ENCODE assay signal across 10 cellular contexts in the genomic region with DNA sequence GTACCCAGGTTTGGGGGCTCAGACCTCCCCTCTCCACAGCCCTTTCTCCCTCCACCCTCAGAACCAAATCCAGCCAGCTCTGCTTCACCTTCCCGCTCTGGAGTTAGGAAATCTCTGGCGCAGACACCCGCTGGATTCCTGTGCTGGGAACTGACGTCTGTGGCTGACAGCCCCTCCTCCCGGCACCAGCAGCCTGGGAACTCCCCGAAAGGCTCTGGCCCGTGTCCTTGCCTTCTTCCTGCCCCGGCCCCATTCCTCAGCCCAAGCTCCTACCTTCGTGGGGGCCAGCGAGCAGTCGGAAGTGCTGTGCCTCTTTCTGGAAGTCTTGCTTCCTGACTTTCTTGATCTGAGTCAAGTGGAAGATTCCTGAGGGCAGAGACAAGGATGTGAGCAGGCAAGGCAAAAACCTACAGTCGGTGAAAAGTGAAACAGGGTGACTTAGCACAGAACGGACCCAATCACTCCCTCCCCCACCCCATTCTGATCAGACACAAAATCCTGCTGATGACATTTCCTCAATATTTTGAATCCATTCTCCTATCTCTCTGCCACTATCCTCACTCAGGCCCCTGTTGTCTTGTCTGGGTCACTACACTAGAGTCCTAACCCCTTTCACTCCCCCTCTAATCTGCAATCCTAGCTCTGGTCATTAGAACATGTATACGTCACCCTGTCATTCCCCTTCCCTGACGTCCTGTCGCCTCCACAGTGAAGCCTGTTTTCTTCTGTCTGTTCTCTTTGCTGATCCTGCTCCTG. TPM values are rescaled to one million over a fixed set of nuclear protein-coding genes. Genes with fewer than 3 reads are reported as not detected.
DNase-seq lines count a peak whose midpoint lies in the region; ATAC-seq and TF ChIP-seq lines count a peak whose summit lies in the region.
"Had no signal": no experiment of that assay in that cellular context is flagged by ENCODE, and none has a peak within 500 bp of the region (broad histone marks: within the 10 kb centered on the region; RNA-seq: fewer than 3 reads in every experiment).

No MANE protein-coding gene starts in this region.

- CTCF ChIA-PET in OCI-LY7 (lab: Charles Lee; ENCODE audit: unreplicated experiment): no interaction called here

- H3K9me3 Mint-ChIP-seq in GM23338: no peaks in the 10 kb centered on the region; the same call in 2 of the 3 replicates
- H3K9me3 Mint-ChIP-seq: stimulated activated naive CD8-positive, alpha-beta T cell treated with anti-CD3 and anti-CD28 coated beads, Interleukin-15, Interleukin-2, amounts not matched to agents 100 ng/mL and 50 ng/mL, for 24 hours had no signal

- H3K4me2 ChIP-seq in GM23338 (peak overlapping the region; percentile 75), smooth muscle cell (peak overlapping the region; percentile 71), OCI-LY7 (ENCODE audit: low read length) (no peak overlapping the region)

- H3K4me1 Mint-ChIP-seq in GM23338: peaks cover 21% of the 10 kb centered on the region

- TF ChIP-seq CTCF in GM23338 (conservative IDR thresholded peaks at IDR 0.05; ENCODE audit: low read depth in 2 of 2): no peak
- TF ChIP-seq CTCF in smooth muscle cell (IDR thresholded peaks at IDR 0.05; ENCODE audit: borderline replicate concordance, insufficient read depth, poor library complexity, severe bottlenecking): no peak
- no peak for TF ChIP-seq CTCF in OCI-LY7 (conservative IDR thresholded peaks at IDR 0.05; ENCODE audit: low read length)

- DNase-seq in GM23338 (ENCODE audit: low spot score) (peak; percentile 73), left kidney (ENCODE audit: low read depth, low spot score) (peak; percentile 78), smooth muscle cell (lab: John Stamatoyannopoulos, UW; ENCODE audit: unreplicated experiment) (peak; percentile 31), NCI-H2081 treated with DMSO at 0.1 percent for 48 hours (lab: John Stamatoyannopoulos, UW) (no peak), OCI-LY7 (ENCODE audit: low spot score) (no peak)

- peaks cover 21% of the 10 kb centered on the region for H3K27me3 Mint-ChIP-seq in GM23338 (ENCODE audit: insufficient read depth, low read depth, poor library complexity)

- H3K9ac ChIP-seq in duodenal mucosa (ENCODE audit: low read depth in 1 of 2, low read length in 2 of 2) (peak overlapping the region in 1 of 2 donors; percentile 19), smooth muscle cell (ENCODE audit: low read depth) (peak overlapping the region; percentile 91)

- H3K9me3 ChIP-seq in duodenal mucosa (ENCODE audit: control insufficient read depth in 1 of 2, low read length in 2 of 2): no peaks in the 10 kb centered on the region
- no peaks in the 10 kb centered on the region for H3K9me3 ChIP-seq in smooth muscle cell (replicated peaks; ENCODE audit: low read depth)
- no peaks in the 10 kb centered on the region for H3K9me3 ChIP-seq in OCI-LY7 (ENCODE audit: low read length)

- H4K20me1 ChIP-seq in GM23338 (replicated peaks; ENCODE audit: insufficient read depth) (no peaks in the 10 kb centered on the region), smooth muscle cell (ENCODE audit: low read depth) (no peaks in the 10 kb centered on the region), OCI-LY7 (ENCODE audit: insufficient read depth, low read length) (no peaks in the 10 kb centered on the region)

- H3K36me3 ChIP-seq in GM23338 (ENCODE audit: insufficient read depth) (no peaks in the 10 kb centered on the region), duodenal mucosa (ENCODE audit: control insufficient read depth in 1 of 2, insufficient read depth in 2 of 2, low read length in 2 of 2) (no peaks in the 10 kb centered on the region), smooth muscle cell (ENCODE audit: low read depth) (no peaks in the 10 kb centered on the region), OCI-LY7 (ENCODE audit: insufficient read depth, low read length) (no peaks in the 10 kb centered on the region)

- H3K27ac ChIP-seq in GM23338 (ENCODE audit: low read depth) (no peak overlapping the region), duodenal mucosa (ENCODE audit: low read depth, low read length) (peak overlapping the region; percentile 64), smooth muscle cell (ENCODE audit: low read depth) (peak overlapping the region; percentile 97), OCI-LY7 (ENCODE audit: low read depth, low read length, poor library complexity, severe bottlenecking) (no peak overlapping the region)

- H2AFZ ChIP-seq in GM23338 (peak overlapping the region; percentile 96), smooth muscle cell (ENCODE audit: low read depth) (no peak overlapping the region), OCI-LY7 (ENCODE audit: low read length) (no peak overlapping the region)

- no peaks in the 10 kb centered on the region for H3K36me3 Mint-ChIP-seq in GM23338 (ENCODE audit: low read depth)

- H3K79me2 ChIP-seq in GM23338 (replicated peaks; ENCODE audit: insufficient read depth): no peaks in the 10 kb centered on the region
- H3K79me2 ChIP-seq in smooth muscle cell (ENCODE audit: low read depth): no peaks in the 10 kb centered on the region
- no peaks in the 10 kb centered on the region for H3K79me2 ChIP-seq in OCI-LY7 (ENCODE audit: insufficient read depth, low read depth, low read length)

- no peaks in the 10 kb centered on the region for H3K9me2 ChIP-seq in GM23338 (ENCODE audit: insufficient read depth)
- H3K9me2 ChIP-seq in OCI-LY7 (ENCODE audit: insufficient read depth, low read length): no peaks in the 10 kb centered on the region

- intact Hi-C loops in OCI-LY7 (cut with micrococcal nuclease; ENCODE audit: unreplicated experiment): no loop called here

- H3K27me3 ChIP-seq in GM23338 (ENCODE audit: insufficient read depth): no peaks in the 10 kb centered on the region
- no peaks in the 10 kb centered on the region for H3K27me3 ChIP-seq in duodenal mucosa (ENCODE audit: control insufficient read depth in 1 of 2, insufficient read depth in 2 of 2, low read length in 2 of 2)
- no peaks in the 10 kb centered on the region for H3K27me3 ChIP-seq in smooth muscle cell (ENCODE audit: low read depth)

- peak overlapping the region; percentile 65 for H3K4me3 Mint-ChIP-seq in GM23338
- H3K4me3 Mint-ChIP-seq: stimulated activated naive CD8-positive, alpha-beta T cell treated with anti-CD3 and anti-CD28 coated beads, Interleukin-15, Interleukin-2, amounts not matched to agents 100 ng/mL and 50 ng/mL, for 24 hours had no signal

- no peak overlapping the region for H3K27ac Mint-ChIP-seq in GM23338
- H3K27ac Mint-ChIP-seq: stimulated activated naive CD8-positive, alpha-beta T cell treated with anti-CD3 and anti-CD28 coated beads, Interleukin-15, Interleukin-2, amounts not matched to agents 100 ng/mL and 50 ng/mL, for 24 hours had no signal

- peak overlapping the region; percentile 48 for H3K4me3 ChIP-seq in GM23338
- H3K4me3 ChIP-seq in duodenal mucosa (ENCODE audit: low read depth in 1 of 2, low read length in 2 of 2): peak overlapping the region in 1 of 2 donors; percentile 11
- H3K4me3 ChIP-seq in smooth muscle cell: no peak overlapping the region
- no peak overlapping the region for H3K4me3 ChIP-seq in OCI-LY7 (ENCODE audit: low read depth, low read length, poor library complexity, severe bottlenecking)

- ATAC-seq in GM23338: peak; percentile 72
- ATAC-seq in HG02970 (IDR thresholded peaks at IDR 0.05; ENCODE audit: low FRiP score, unreplicated experiment): no peak
- no peak for ATAC-seq in HG03469 (IDR thresholded peaks at IDR 0.05; ENCODE audit: unreplicated experiment)

- no peaks in the 10 kb centered on the region for H3F3A ChIP-seq in GM23338 (replicated peaks; ENCODE audit: low read depth)
- no peaks in the 10 kb centered on the region for H3F3A ChIP-seq in smooth muscle cell (ENCODE audit: low read depth)

- BruUV-seq in OCI-LY7 (replicated peaks; lab: Mats Ljungman, UMichigan): no TSS peak

- 14% methylated on average over 16 of the region's 16 CpGs for WGBS in smooth muscle cell (ENCODE audit: low lambda C conversion rate)

- POLR2A ChIA-PET in OCI-LY7 (lab: Charles Lee): no interaction called here

- H3K4me1 ChIP-seq in GM23338 (ENCODE audit: insufficient read depth) (peaks cover 17% of the 10 kb centered on the region), duodenal mucosa (ENCODE audit: control insufficient read depth in 1 of 2, insufficient read depth in 2 of 2, low read length in 2 of 2) (peaks cover 9 to 10% of the 10 kb centered on the region in 2 donors), smooth muscle cell (ENCODE audit: low read depth) (peaks cover 8% of the 10 kb centered on the region), OCI-LY7 (ENCODE audit: insufficient read depth, low read length, poor library complexity, severe bottlenecking) (no peaks in the 10 kb centered on the region)

TF ChIP-seq in GM23338, 12 proteins besides CTCF, POLR2A, EP300 and RAD21 (continues in another document):
- TF ChIP-seq ZNF331 (CRISPR knock-in tag; IDR thresholded peaks at IDR 0.05; ENCODE audit: low read depth) (no peak), STAT1 (IDR thresholded peaks at IDR 0.05; ENCODE audit: unreplicated experiment) (no peak)

RNA-seq across cellular contexts. Expression of gene CHRDL2, which starts 34.1 kb away (rescaled TPM):
- 0.16 and 0.21 TPM in 2 replicates for total RNA-seq in GM23338 (2014; rRNA removed; shearing (Covaris generic))
- polyA plus RNA-seq in GM23338 (2016; fragmentation: Nextera tagmentation; extraction: Ambion mirVana) (0.38 TPM in 1 of 2 replicates, not detected in the other), smooth muscle cell (71.4 and 98.6 TPM in 2 replicates)
- total RNA-seq in smooth muscle cell (7.3 and 13.8 TPM in 2 replicates), OCI-LY7 (2022) (not detected in 2 replicates)
- total RNA-seq in OCI-LY7 (2014; rRNA removed; shearing (Covaris generic)): not detected in 2 replicates
- total RNA-seq: activated CD8-positive, alpha-beta memory T cell treated with anti-CD3 and anti-CD28 coated beads for 36 hours had no signal

RNA-seq across cellular contexts. Expression of gene RNF169, which starts 51.5 kb away (rescaled TPM):
- 15.1 and 16.5 TPM in 2 replicates for total RNA-seq in GM23338 (2014; rRNA removed; shearing (Covaris generic))
- polyA plus RNA-seq in GM23338 (2016; fragmentation: Nextera tagmentation; extraction: Ambion mirVana) (0.78 and 0.90 TPM in 2 replicates), smooth muscle cell (2.2 and 3.2 TPM in 2 replicates)
- total RNA-seq in smooth muscle cell (13.6 and 17.6 TPM in 2 replicates), OCI-LY7 (2022) (18.0 and 19.9 TPM in 2 replicates)
- 16.4 and 16.9 TPM in 2 replicates for total RNA-seq in OCI-LY7 (2014; rRNA removed; shearing (Covaris generic))

Comparison
In these comparisons a context has a peak if more than half of its experiments do, and no peak if none do; other contexts are left out.
1. DNase-seq: peak in GM23338 (single experiment), left kidney (single experiment) and smooth muscle cell (single experiment); none in NCI-H2081 treated with DMSO at 0.1 percent for 48 hours (single experiment) and OCI-LY7 (single experiment).
2. H3K27ac ChIP-seq: peak in duodenal mucosa (single experiment) and smooth muscle cell (single experiment); none in GM23338 (single experiment) and OCI-LY7 (single experiment).